In genomic region chr7:50022451-50022850, GRCh38 we compare ENCODE assay signal across 24 cellular contexts.
DNase-seq lines count a peak whose midpoint lies in the region; ATAC-seq, FAIRE-seq and TF ChIP-seq lines count a peak whose summit lies in the region.
"Had no signal": no experiment of that assay in that cellular context is flagged by ENCODE, and none has a peak within 500 bp of the region (broad histone marks: within the 10 kb centered on the region; RNA-seq: fewer than 3 reads in every experiment).

No MANE protein-coding gene starts in this region.

- POLR2A ChIA-PET in H1 (lab: Charles Lee; ENCODE audit: partially characterized antibody): interaction anchor here (1.0 kb wide), 1 partner anchor 11 kb away, joined by 3 read pairs; no protein-coding TSS in a partner anchor
- POLR2A ChIA-PET in CD4-positive, alpha-beta memory T cell (lab: Charles Lee; ENCODE audit: partially characterized antibody): no interaction called here

- H3K4me3 ChIP-seq in H1 (ENCODE audit: extremely low read depth in 1 of 4, insufficient read depth in 2 of 4, low read depth in 3 of 4, low read length in 4 of 4) (no peak overlapping the region), suprapubic skin (no peak overlapping the region)
- H3K4me3 ChIP-seq in CD4-positive, alpha-beta memory T cell (ENCODE audit: low read length in 2 of 2): no peak overlapping the region
- H3K4me3 ChIP-seq: A549; BLaER1 treated with 17β-estradiol and CSF1 and Interleukin-3, amounts not matched to agents 10 nM and 100 nM; K562 had no signal

- H3K23me2 ChIP-seq in H1 (ENCODE audit: low read depth, low read length): no peaks in the 10 kb centered on the region

- no peaks in the 10 kb centered on the region for H3K79me2 ChIP-seq in H1 (ENCODE audit: control insufficient read depth in 1 of 2, insufficient read depth in 2 of 2, low read length in 2 of 2)

- intact Hi-C loops in CD4-positive, alpha-beta memory T cell (cut with micrococcal nuclease): no loop called here

- peak overlapping the region; percentile 37 for H2AFZ ChIP-seq in H1 (ENCODE audit: low read length)

- no peak overlapping the region for H3K23ac ChIP-seq in H1 (ENCODE audit: insufficient read length)

- no peak overlapping the region for H4K91ac ChIP-seq in H1 (replicated peaks; ENCODE audit: insufficient read length, low read length)

- H3K4me1 Mint-ChIP-seq in CD4-positive, alpha-beta memory T cell: no peaks in the 10 kb centered on the region
- H3K4me1 Mint-ChIP-seq: B cell; CD8-positive, alpha-beta memory T cell; H9 had no signal

- H2BK12ac ChIP-seq in H1 (ENCODE audit: low read depth, low read length): no peak overlapping the region

- no peak for FAIRE-seq in H1 (lab: Jason Lieb, UNC)
- FAIRE-seq: A549, GM12891, GM18507, HTR-8/SVneo, K562 had no signal

- no peaks in the 10 kb centered on the region for H3K79me1 ChIP-seq in H1 (ENCODE audit: low read depth, low read length)

- H3K27ac ChIP-seq in H1 (ENCODE audit: low read depth, low read length) (no peak overlapping the region), suprapubic skin (no peak overlapping the region)
- no peak overlapping the region for H3K27ac ChIP-seq in CD4-positive, alpha-beta memory T cell (ENCODE audit: low read depth, low read length)
- H3K27ac ChIP-seq: 22Rv1; A549; BLaER1 treated with 17β-estradiol and CSF1 and Interleukin-3, amounts not matched to agents 10 nM and 100 nM had no signal

- no peak overlapping the region for H3K4ac ChIP-seq in H1 (replicated peaks; ENCODE audit: insufficient read length, low read depth, low read length)

- no peak for TF ChIP-seq POLR2A in H1 (IDR thresholded peaks at IDR 0.05; ENCODE audit: control extremely low read depth in 1 of 2, low read depth in 2 of 2, low read length in 2 of 2)
- no peak for TF ChIP-seq POLR2A in suprapubic skin (IDR thresholded peaks at IDR 0.05)

- 93% methylated on average over 3 of the region's 3 CpGs; no CpG with 5 or more reads in 1 of the 2 experiments for WGBS in H1 (ENCODE audit: extremely low coverage in 1 of 2, insufficient coverage in 1 of 2, insufficient read length in 1 of 2, insufficient replicate concordance in 2 of 2, low coverage in 1 of 2, low lambda C conversion rate in 2 of 2, missing lambda C conversion rate in 1 of 2), 2 experiments
- WGBS in suprapubic skin: 83% methylated on average over 3 of the region's 3 CpGs

- H3K56ac ChIP-seq in H1 (replicated peaks; ENCODE audit: insufficient read length, low read depth, low read length): no peak overlapping the region

- no peak overlapping the region for H4K8ac ChIP-seq in H1 (ENCODE audit: extremely low read depth, insufficient read depth, low read length)

- H3K9me3 Mint-ChIP-seq in CD4-positive, alpha-beta memory T cell: peaks cover 0 to 5% (median 0%) of the 10 kb centered on the region in 8 donors

- H4K5ac ChIP-seq in H1 (ENCODE audit: insufficient read length, low read depth, low read length): no peak overlapping the region

- H2BK20ac ChIP-seq in H1 (ENCODE audit: low read length): no peak overlapping the region

- TF ChIP-seq RAD21 in H1 (IDR thresholded peaks at IDR 0.05 in 1 of 2, conservative IDR thresholded peaks at IDR 0.05 in 1 of 2; ENCODE audit: low read depth in 2 of 2, low read length in 2 of 2): no peak

- H3K4me1 ChIP-seq in H1 (replicated peaks in 1 of 4; ENCODE audit: control insufficient read depth in 3 of 4, insufficient read depth in 4 of 4, low read length in 3 of 4) (no peaks in the 10 kb centered on the region), suprapubic skin (no peaks in the 10 kb centered on the region)
- H3K4me1 ChIP-seq in CD4-positive, alpha-beta memory T cell (ENCODE audit: insufficient read depth, low read length): no peaks in the 10 kb centered on the region
- H3K4me1 ChIP-seq: A549; BLaER1 treated with 17β-estradiol and CSF1 and Interleukin-3, amounts not matched to agents 10 nM and 100 nM had no signal

- no peak overlapping the region for H2BK120ac ChIP-seq in H1 (replicated peaks; ENCODE audit: low read depth, low read length)

- H3K36me3 ChIP-seq in H1 (ENCODE audit: control insufficient read depth in 2 of 4, insufficient read depth in 4 of 4, low read length in 3 of 4) (no peaks in the 10 kb centered on the region), suprapubic skin (no peaks in the 10 kb centered on the region)
- no peaks in the 10 kb centered on the region for H3K36me3 ChIP-seq in CD4-positive, alpha-beta memory T cell (ENCODE audit: insufficient read depth, low read length)
- H3K36me3 ChIP-seq: BLaER1 treated with 17β-estradiol and CSF1 and Interleukin-3, amounts not matched to agents 10 nM and 100 nM had no signal

- H3K9ac ChIP-seq in H1 (replicated peaks in 1 of 4; ENCODE audit: extremely low read depth in 1 of 4, low read depth in 3 of 4, low read length in 3 of 4): no peak overlapping the region
- H3K9ac ChIP-seq: BLaER1 treated with 17β-estradiol and CSF1 and Interleukin-3, amounts not matched to agents 10 nM and 100 nM had no signal

- no peak overlapping the region for H3K27ac Mint-ChIP-seq in CD4-positive, alpha-beta memory T cell
- H3K27ac Mint-ChIP-seq: B cell; CD8-positive, alpha-beta memory T cell; H9 had no signal

- TF ChIP-seq EP300 in H1 (IDR thresholded peaks at IDR 0.05; ENCODE audit: borderline replicate concordance in 1 of 2, low read depth in 2 of 2, low read length in 2 of 2) (no peak), suprapubic skin (IDR thresholded peaks at IDR 0.05) (no peak)

- no peak overlapping the region for H2BK15ac ChIP-seq in H1 (ENCODE audit: low read length)

- no peak overlapping the region for H2BK5ac ChIP-seq in H1 (ENCODE audit: low read depth, low read length)

- H3K36me3 Mint-ChIP-seq in CD4-positive, alpha-beta memory T cell: no peaks in the 10 kb centered on the region
- H3K36me3 Mint-ChIP-seq: CD8-positive, alpha-beta memory T cell had no signal

- no peak overlapping the region for H3K18ac ChIP-seq in H1 (ENCODE audit: extremely low read depth, low read length)

- TF ChIP-seq CTCF in H1 (IDR thresholded peaks at IDR 0.05; ENCODE audit: control extremely low read depth in 1 of 3, insufficient read depth in 1 of 3, low read depth in 1 of 3, low read length in 3 of 3) (no peak), suprapubic skin (IDR thresholded peaks at IDR 0.05) (no peak)

- H3K9me3 ChIP-seq in H1 (ENCODE audit: insufficient read depth in 2 of 2, low read depth in 1 of 2, low read length in 1 of 2): no peaks in the 10 kb centered on the region
- no peaks in the 10 kb centered on the region for H3K9me3 ChIP-seq in CD4-positive, alpha-beta memory T cell (ENCODE audit: control insufficient read depth in 1 of 2, low read length in 2 of 2)
- H3K9me3 ChIP-seq in suprapubic skin: no peaks in the 10 kb centered on the region
- H3K9me3 ChIP-seq: A549 had no signal

- no peak overlapping the region for H3K4me3 Mint-ChIP-seq in CD4-positive, alpha-beta memory T cell
- H3K4me3 Mint-ChIP-seq: B cell; CD8-positive, alpha-beta memory T cell; H9 had no signal

- H3K14ac ChIP-seq in H1 (ENCODE audit: insufficient read length): no peak overlapping the region

- H4K20me1 ChIP-seq in H1 (replicated peaks in 1 of 2; ENCODE audit: control insufficient read depth in 1 of 2, insufficient read depth in 2 of 2, low read length in 2 of 2): no peaks in the 10 kb centered on the region
- H4K20me1 ChIP-seq: BLaER1 treated with 17β-estradiol and CSF1 and Interleukin-3, amounts not matched to agents 10 nM and 100 nM had no signal

- CTCF ChIA-PET in H1 (lab: Charles Lee; ENCODE audit: partially characterized antibody): interaction anchor here (1.2 kb wide), 1 partner anchor 18 kb away, joined by 4 read pairs; no protein-coding TSS in a partner anchor
- CTCF ChIA-PET in CD4-positive, alpha-beta memory T cell (lab: Charles Lee; ENCODE audit: partially characterized antibody): no interaction called here

- no peak overlapping the region for H3K4me2 ChIP-seq in H1 (ENCODE audit: insufficient read depth in 1 of 2, low read depth in 2 of 2, low read length in 2 of 2)
- H3K4me2 ChIP-seq: A549; BLaER1 treated with 17β-estradiol and CSF1 and Interleukin-3, amounts not matched to agents 10 nM and 100 nM had no signal

- H3K27me3 ChIP-seq in H1 (replicated peaks in 1 of 4; ENCODE audit: control insufficient read depth in 3 of 4, extremely low read depth in 1 of 4, insufficient read depth in 3 of 4, low read length in 3 of 4) (no peaks in the 10 kb centered on the region), suprapubic skin (no peaks in the 10 kb centered on the region)
- no peaks in the 10 kb centered on the region for H3K27me3 ChIP-seq in CD4-positive, alpha-beta memory T cell (ENCODE audit: insufficient read depth, low read length)
- H3K27me3 ChIP-seq: BLaER1 treated with 17β-estradiol and CSF1 and Interleukin-3, amounts not matched to agents 10 nM and 100 nM had no signal

- H3K27me3 Mint-ChIP-seq in CD4-positive, alpha-beta memory T cell: peaks cover 17 to 19% of the 10 kb centered on the region in 2 donors

- ATAC-seq in GM18502 (IDR thresholded peaks at IDR 0.05; ENCODE audit: poor library complexity, unreplicated experiment) (peak; percentile 44), GM21360 (IDR thresholded peaks at IDR 0.05; ENCODE audit: unreplicated experiment) (peak; percentile 47), HG03520 (IDR thresholded peaks at IDR 0.05; ENCODE audit: unreplicated experiment) (peak; percentile 33)
- ATAC-seq: A549, K562 had no signal

- DNase-seq in H1 (ENCODE audit: low read depth in 1 of 2, low spot score in 2 of 2): no peak
- no peak for DNase-seq in CD4-positive, alpha-beta memory T cell
- DNase-seq in NAMALWA (ENCODE audit: low spot score): no peak
- no peak for DNase-seq in suprapubic skin (ENCODE audit: low spot score in 2 of 2)
- DNase-seq: CD8-positive, alpha-beta memory T cell; COR-L47; DMS 273 treated with DMSO at 0.1 percent for 48 hours; DMS53; DND-41; EL; GOT3; H9; IMR-90 had no signal

- no peak overlapping the region for H2AK5ac ChIP-seq in H1 (ENCODE audit: low read depth, low read length)

TF ChIP-seq in H1, 55 proteins besides CTCF, POLR2A, EP300 and RAD21 (continues in another document):
- TF ChIP-seq BACH1 (IDR thresholded peaks at IDR 0.05; ENCODE audit: low read length): no peak
- no peak for TF ChIP-seq ATF2 (IDR thresholded peaks at IDR 0.05; ENCODE audit: low read length)
- TF ChIP-seq HDAC2 (IDR thresholded peaks at IDR 0.05; ENCODE audit: borderline replicate concordance in 1 of 2, low read depth in 2 of 2, low read length in 2 of 2): no peak
- TF ChIP-seq HDAC6 (IDR thresholded peaks at IDR 0.05; ENCODE audit: low read depth, low read length): no peak
- TF ChIP-seq POU5F1 (IDR thresholded peaks at IDR 0.05; ENCODE audit: low read depth, low read length): no peak
